Comparison of ENCODE assay signal across 1 cellular context in genomic region chr3:108406661-108407206, GRCh38.
TF ChIP-seq lines count a peak whose summit lies in the region.

No MANE protein-coding gene starts in this region.

TF ChIP-seq in K562, 482 proteins besides CTCF, POLR2A, EP300 and RAD21 (continued from another document):
- TF ChIP-seq, protein P1, sequence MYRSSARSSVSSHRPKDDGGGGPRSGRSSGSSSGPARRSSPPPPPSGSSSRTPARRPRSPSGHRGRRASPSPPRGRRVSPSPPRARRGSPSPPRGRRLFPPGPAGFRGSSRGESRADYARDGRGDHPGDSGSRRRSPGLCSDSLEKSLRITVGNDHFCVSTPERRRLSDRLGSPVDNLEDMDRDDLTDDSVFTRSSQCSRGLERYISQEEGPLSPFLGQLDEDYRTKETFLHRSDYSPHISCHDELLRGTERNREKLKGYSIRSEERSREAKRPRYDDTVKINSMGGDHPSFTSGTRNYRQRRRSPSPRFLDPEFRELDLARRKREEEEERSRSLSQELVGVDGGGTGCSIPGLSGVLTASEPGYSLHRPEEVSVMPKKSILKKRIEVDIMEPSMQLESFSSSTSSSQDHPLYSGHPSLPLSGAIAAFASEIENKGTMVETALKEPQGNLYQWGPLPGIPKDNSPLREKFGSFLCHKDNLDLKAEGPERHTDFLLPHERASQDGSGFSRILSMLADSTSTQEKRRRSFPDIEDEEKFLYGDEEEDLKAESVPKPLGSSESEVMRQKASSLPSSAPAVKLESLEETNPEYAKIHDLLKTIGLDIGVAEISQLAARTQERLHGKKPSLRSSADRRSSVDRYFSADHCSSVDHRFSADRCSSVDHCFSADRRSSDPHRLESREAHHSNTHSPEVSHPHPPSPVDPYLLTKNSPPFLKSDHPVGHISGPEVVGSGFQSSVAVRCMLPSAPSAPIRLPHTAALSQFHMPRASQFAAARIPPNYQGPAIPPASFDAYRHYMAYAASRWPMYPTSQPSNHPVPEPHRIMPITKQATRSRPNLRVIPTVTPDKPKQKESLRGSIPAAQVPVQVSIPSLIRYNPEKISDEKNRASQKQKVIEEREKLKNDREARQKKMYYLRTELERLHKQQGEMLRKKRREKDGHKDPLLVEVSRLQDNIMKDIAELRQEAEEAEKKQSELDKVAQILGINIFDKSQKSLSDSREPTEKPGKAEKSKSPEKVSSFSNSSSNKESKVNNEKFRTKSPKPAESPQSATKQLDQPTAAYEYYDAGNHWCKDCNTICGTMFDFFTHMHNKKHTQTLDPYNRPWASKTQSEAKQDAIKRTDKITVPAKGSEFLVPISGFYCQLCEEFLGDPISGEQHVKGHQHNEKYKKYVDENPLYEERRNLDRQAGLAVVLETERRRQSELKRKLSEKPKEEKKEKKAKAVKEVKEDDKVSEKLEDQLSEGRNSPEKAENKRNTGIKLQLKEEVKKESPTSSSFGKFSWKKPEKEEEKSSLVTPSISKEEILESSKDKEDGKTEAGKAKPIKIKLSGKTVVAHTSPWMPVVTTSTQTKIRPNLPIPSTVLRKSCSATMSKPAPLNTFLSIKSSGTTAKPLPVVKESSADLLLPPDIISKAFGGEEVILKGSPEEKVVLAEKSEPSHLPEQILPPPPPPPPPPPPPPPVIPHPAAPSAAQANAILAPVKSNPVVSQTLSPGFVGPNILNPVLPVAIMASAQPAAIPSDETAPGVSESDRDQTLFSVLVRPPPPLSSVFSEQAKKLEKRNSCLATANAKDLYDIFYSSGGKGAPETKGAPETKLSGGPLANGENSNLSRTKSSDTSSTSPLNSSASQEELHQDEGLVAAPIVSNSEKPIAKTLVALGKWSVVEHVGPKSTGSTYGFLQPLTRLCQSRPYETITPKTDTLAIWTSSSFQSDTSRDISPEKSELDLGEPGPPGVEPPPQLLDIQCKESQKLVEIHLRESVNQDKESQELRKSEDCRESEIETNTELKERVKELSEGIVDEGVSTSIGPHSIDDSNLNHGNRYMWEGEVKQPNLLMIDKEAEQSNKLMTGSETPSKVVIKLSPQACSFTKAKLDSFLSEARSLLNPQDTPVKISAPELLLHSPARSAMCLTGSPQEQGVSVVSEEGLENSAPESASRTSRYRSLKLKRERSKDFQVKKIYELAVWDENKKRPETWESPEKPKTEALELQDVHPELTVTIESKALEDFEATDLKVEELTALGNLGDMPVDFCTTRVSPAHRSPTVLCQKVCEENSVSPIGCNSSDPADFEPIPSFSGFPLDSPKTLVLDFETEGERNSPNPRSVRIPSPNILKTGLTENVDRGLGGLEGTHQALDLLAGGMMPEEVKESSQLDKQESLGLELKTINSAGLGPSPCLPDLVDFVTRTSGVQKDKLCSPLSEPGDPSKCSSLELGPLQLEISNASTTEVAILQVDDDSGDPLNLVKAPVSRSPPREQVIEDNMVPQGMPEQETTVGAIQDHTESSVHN (IDR thresholded peaks at IDR 0.05; ENCODE audit: borderline replicate concordance in 1 of 2, low read depth in 1 of 2): no peak
- TF ChIP-seq, protein P2, sequence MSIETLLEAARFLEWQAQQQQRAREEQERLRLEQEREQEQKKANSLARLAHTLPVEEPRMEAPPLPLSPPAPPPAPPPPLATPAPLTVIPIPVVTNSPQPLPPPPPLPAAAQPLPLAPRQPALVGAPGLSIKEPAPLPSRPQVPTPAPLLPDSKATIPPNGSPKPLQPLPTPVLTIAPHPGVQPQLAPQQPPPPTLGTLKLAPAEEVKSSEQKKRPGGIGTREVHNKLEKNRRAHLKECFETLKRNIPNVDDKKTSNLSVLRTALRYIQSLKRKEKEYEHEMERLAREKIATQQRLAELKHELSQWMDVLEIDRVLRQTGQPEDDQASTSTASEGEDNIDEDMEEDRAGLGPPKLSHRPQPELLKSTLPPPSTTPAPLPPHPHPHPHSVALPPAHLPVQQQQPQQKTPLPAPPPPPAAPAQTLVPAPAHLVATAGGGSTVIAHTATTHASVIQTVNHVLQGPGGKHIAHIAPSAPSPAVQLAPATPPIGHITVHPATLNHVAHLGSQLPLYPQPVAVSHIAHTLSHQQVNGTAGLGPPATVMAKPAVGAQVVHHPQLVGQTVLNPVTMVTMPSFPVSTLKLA (conservative IDR thresholded peaks at IDR 0.05): 0 out of 4 replicates have a peak, but pooled peaks of 1 of the 2 experiments have one; percentile 19
- peak; percentile 50 for TF ChIP-seq SMC3 (conservative IDR thresholded peaks at IDR 0.05; ENCODE audit: insufficient read depth, low read depth, low read length)
- TF ChIP-seq MAZ (CRISPR knock-in tag; conservative IDR thresholded peaks at IDR 0.05 in 1 of 2, IDR thresholded peaks at IDR 0.05 in 1 of 2): no peak
- TF ChIP-seq MEIS2 (IDR thresholded peaks at IDR 0.05; ENCODE audit: partially characterized antibody): peak; percentile 94
- no peak for TF ChIP-seq NR2C2 (CRISPR knock-in tag; IDR thresholded peaks at IDR 0.05)
- TF ChIP-seq NR2C2 (tag; IDR thresholded peaks at IDR 0.05): peak; percentile 39; the same call in 1 of the 2 replicates
- TF ChIP-seq DEAF1 (CRISPR knock-in tag; IDR thresholded peaks at IDR 0.05): peak; percentile 58
- TF ChIP-seq RAD51 (IDR thresholded peaks at IDR 0.05; ENCODE audit: borderline replicate concordance, low read depth): peak; percentile 56; the same call in 1 of the 2 replicates
- TF ChIP-seq, protein P3, sequence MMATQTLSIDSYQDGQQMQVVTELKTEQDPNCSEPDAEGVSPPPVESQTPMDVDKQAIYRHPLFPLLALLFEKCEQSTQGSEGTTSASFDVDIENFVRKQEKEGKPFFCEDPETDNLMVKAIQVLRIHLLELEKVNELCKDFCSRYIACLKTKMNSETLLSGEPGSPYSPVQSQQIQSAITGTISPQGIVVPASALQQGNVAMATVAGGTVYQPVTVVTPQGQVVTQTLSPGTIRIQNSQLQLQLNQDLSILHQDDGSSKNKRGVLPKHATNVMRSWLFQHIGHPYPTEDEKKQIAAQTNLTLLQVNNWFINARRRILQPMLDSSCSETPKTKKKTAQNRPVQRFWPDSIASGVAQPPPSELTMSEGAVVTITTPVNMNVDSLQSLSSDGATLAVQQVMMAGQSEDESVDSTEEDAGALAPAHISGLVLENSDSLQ (IDR thresholded peaks at IDR 0.05): peak; percentile 72
- TF ChIP-seq, protein P4, sequence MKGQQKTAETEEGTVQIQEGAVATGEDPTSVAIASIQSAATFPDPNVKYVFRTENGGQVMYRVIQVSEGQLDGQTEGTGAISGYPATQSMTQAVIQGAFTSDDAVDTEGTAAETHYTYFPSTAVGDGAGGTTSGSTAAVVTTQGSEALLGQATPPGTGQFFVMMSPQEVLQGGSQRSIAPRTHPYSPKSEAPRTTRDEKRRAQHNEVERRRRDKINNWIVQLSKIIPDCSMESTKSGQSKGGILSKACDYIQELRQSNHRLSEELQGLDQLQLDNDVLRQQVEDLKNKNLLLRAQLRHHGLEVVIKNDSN (CRISPR knock-in tag; IDR thresholded peaks at IDR 0.05): peak; percentile 78
- no peak for TF ChIP-seq ZKSCAN1 (IDR thresholded peaks at IDR 0.05; ENCODE audit: low read depth, low read length)
- no peak for TF ChIP-seq SAFB2 (IDR thresholded peaks at IDR 0.05; ENCODE audit: borderline replicate concordance, low read depth, low read length, severe bottlenecking)
